ENCODE assay signal across 23 cellular contexts in the genomic region with DNA sequence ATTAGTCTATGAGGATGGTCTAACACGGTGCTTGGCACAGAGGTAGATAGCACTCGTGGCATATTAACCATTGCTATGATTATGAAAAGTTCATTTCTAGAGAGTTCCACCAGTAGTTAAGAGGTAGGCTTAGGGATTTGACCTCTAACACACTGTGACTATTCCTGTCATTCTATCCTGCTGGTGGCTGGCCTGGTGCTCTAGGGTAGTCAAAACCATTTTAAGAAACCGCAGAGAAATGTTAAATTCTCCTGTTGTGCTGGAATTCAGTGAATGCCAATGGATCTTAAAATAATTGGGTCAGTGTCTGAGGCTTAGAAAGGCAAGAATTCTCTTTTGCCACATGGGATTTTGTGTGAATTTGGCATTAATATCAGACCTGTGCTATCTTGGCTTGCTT. TPM values are rescaled to one million over a fixed set of nuclear protein-coding genes. Genes with fewer than 3 reads are reported as not detected.
A peak's percentile ranks its signal among the peaks of the same experiment; 100 is the strongest.
DNase-seq lines count a peak whose midpoint lies in the region; ATAC-seq and TF ChIP-seq lines count a peak whose summit lies in the region.
"Had no signal": no experiment of that assay in that cellular context is flagged by ENCODE, and none has a peak within 500 bp of the region (broad histone marks: within the 10 kb centered on the region; RNA-seq: fewer than 3 reads in every experiment).

No MANE protein-coding gene starts in this region.

- peaks cover 63% of the 10 kb centered on the region for H3K4me1 Mint-ChIP-seq in activated naive CD4-positive, alpha-beta T cell treated with anti-CD3 and anti-CD28 coated beads for 36 hours (ENCODE audit: low read depth)
- peaks cover 44% of the 10 kb centered on the region for H3K4me1 Mint-ChIP-seq in activated naive CD8-positive, alpha-beta T cell treated with anti-CD3 and anti-CD28 coated beads, Interleukin-2, amount 10 ng/mL, durations not matched to agents 7 days and 5 days

- peak overlapping the region; percentile 52 for H3K4me2 ChIP-seq in Loucy (ENCODE audit: low read depth, low read length, poor library complexity, severe bottlenecking)
- H3K4me2 ChIP-seq: SK-N-SH had no signal

- no peak overlapping the region for H3K27ac ChIP-seq in Peyer's patch
- H3K27ac ChIP-seq: neutrophil had no signal

- POLR2A ChIA-PET in activated naive CD8-positive, alpha-beta T cell treated with anti-CD3 and anti-CD28 coated beads, Interleukin-2, amount 10 ng/mL, durations not matched to agents 7 days and 5 days (lab: Charles Lee), result interaction anchor here (0.8 to 1.6 kb wide), 2 partner anchors 50 to 295 kb away, joined by 3 to 4 read pairs; partner anchors contain the start of gene RBMX

- TF ChIP-seq POLR2A in Peyer's patch (IDR thresholded peaks at IDR 0.05), result no peak

- peaks cover 3% of the 10 kb centered on the region; the same call in 1 of the 2 replicates for H3F3A ChIP-seq in Loucy (ENCODE audit: low read depth)

- H3K9ac ChIP-seq in Loucy (ENCODE audit: low read depth, low read length, poor library complexity, severe bottlenecking), result no peak overlapping the region
- H3K9ac ChIP-seq: SK-N-SH had no signal

- TF ChIP-seq CTCF in Loucy (conservative IDR thresholded peaks at IDR 0.05; ENCODE audit: low read length) (no peak), Peyer's patch (IDR thresholded peaks at IDR 0.05) (no peak)

- intact Hi-C loops in activated naive CD4-positive, alpha-beta T cell treated with anti-CD3 and anti-CD28 coated beads for 36 hours (cut with micrococcal nuclease), result loop anchor here (1.0 to 5.0 kb wide), 5 partner anchors 9 to 191 kb away; partner anchors contain the start of gene HTATSF1

- no peak for DNase-seq in activated naive CD4-positive, alpha-beta T cell treated with anti-CD3 and anti-CD28 coated beads for 36 hours
- DNase-seq in activated naive CD4-positive, alpha-beta T cell treated with anti-CD3 and anti-CD28 coated beads, Interleukin-2, amount 50 U/mL, for 16 hours, result no peak
- no peak for DNase-seq in activated naive CD8-positive, alpha-beta T cell treated with anti-CD3 and anti-CD28 coated beads, Interleukin-2, amount 10 ng/mL, durations not matched to agents 7 days and 5 days
- peak; percentile 2 for DNase-seq in pons (ENCODE audit: low spot score)
- DNase-seq in Peyer's patch, result no peak
- DNase-seq in medulla oblongata (ENCODE audit: extremely low spot score), result no peak
- DNase-seq: activated CD4-positive, alpha-beta T cell treated with anti-CD3 and anti-CD28 coated beads, Interleukin-2, amount 50 U/mL, for 48 hours; activated gamma-delta T cell; EL; endodermal cell; NCI-H187 treated with DMSO at 0.1 percent for 48 hours; NCI-H226; SK-N-SH; stimulated activated CD4-positive, alpha-beta T cell treated with anti-CD3 and anti-CD28 coated beads, Interleukin-12 subunit alpha, Interleukin-12 subunit beta, amount 100 ng/mL, for 4 hours had no signal

- H2AFZ ChIP-seq in Loucy (ENCODE audit: low read length), result peak overlapping the region; percentile 51

- H3K27me3 ChIP-seq in Loucy (ENCODE audit: insufficient read depth, low read length, poor library complexity, severe bottlenecking), result no peaks in the 10 kb centered on the region
- no peaks in the 10 kb centered on the region for H3K27me3 ChIP-seq in Peyer's patch
- H3K27me3 ChIP-seq: neutrophil had no signal

- H3K9me3 ChIP-seq in Loucy (ENCODE audit: insufficient read depth, low read depth, low read length), result no peaks in the 10 kb centered on the region
- no peaks in the 10 kb centered on the region for H3K9me3 ChIP-seq in Peyer's patch
- H3K9me3 ChIP-seq: neutrophil, SK-N-SH had no signal

- CTCF ChIA-PET in activated naive CD4-positive, alpha-beta T cell treated with anti-CD3 and anti-CD28 coated beads for 36 hours (lab: Charles Lee), result interaction anchor here (0.9 to 2.0 kb wide), 4 partner anchors 8 to 47 kb away, joined by 3 to 7 read pairs (median 4); no protein-coding TSS in a partner anchor

- peak overlapping the region; percentile 45 for H3K4me3 Mint-ChIP-seq in activated naive CD4-positive, alpha-beta T cell treated with anti-CD3 and anti-CD28 coated beads for 36 hours
- no peak overlapping the region for H3K4me3 Mint-ChIP-seq in activated naive CD8-positive, alpha-beta T cell treated with anti-CD3 and anti-CD28 coated beads, Interleukin-2, amount 10 ng/mL, durations not matched to agents 7 days and 5 days
- H3K4me3 Mint-ChIP-seq: endodermal cell had no signal

- H4K20me1 ChIP-seq in Loucy (ENCODE audit: insufficient read depth, low read length, poor library complexity, severe bottlenecking), result no peaks in the 10 kb centered on the region

- H3K9me3 Mint-ChIP-seq in activated naive CD4-positive, alpha-beta T cell treated with anti-CD3 and anti-CD28 coated beads for 36 hours, result no peaks in the 10 kb centered on the region
- H3K9me3 Mint-ChIP-seq in activated naive CD8-positive, alpha-beta T cell treated with anti-CD3 and anti-CD28 coated beads, Interleukin-2, amount 10 ng/mL, durations not matched to agents 7 days and 5 days, result no peaks in the 10 kb centered on the region

- H3K36me3 ChIP-seq in Loucy (ENCODE audit: insufficient read depth, low read length) (no peaks in the 10 kb centered on the region), Peyer's patch (no peaks in the 10 kb centered on the region)
- H3K36me3 ChIP-seq: neutrophil had no signal

- H3K27ac Mint-ChIP-seq in activated naive CD4-positive, alpha-beta T cell treated with anti-CD3 and anti-CD28 coated beads for 36 hours, result peak overlapping the region; percentile 86
- peak overlapping the region; percentile 95 for H3K27ac Mint-ChIP-seq in activated naive CD8-positive, alpha-beta T cell treated with anti-CD3 and anti-CD28 coated beads, Interleukin-2, amount 10 ng/mL, durations not matched to agents 7 days and 5 days
- H3K27ac Mint-ChIP-seq: endodermal cell had no signal

- H3K4me3 ChIP-seq in Loucy (ENCODE audit: low read length, poor library complexity, severe bottlenecking), result peak overlapping the region; percentile 46
- H3K4me3 ChIP-seq in Peyer's patch, result no peak overlapping the region

- no peaks in the 10 kb centered on the region for H3K79me2 ChIP-seq in Loucy (ENCODE audit: insufficient read depth, low read length)

- no peaks in the 10 kb centered on the region for H3K9me2 ChIP-seq in Loucy (replicated peaks; ENCODE audit: low read depth, low read length)
- H3K9me2 ChIP-seq: SK-N-SH had no signal

- H3K27me3 Mint-ChIP-seq in activated naive CD4-positive, alpha-beta T cell treated with anti-CD3 and anti-CD28 coated beads for 36 hours (ENCODE audit: low read depth), result no peaks in the 10 kb centered on the region
- no peaks in the 10 kb centered on the region for H3K27me3 Mint-ChIP-seq in activated naive CD8-positive, alpha-beta T cell treated with anti-CD3 and anti-CD28 coated beads, Interleukin-2, amount 10 ng/mL, durations not matched to agents 7 days and 5 days

- peaks cover 37% of the 10 kb centered on the region for H3K4me1 ChIP-seq in Loucy (ENCODE audit: insufficient read depth, low read length, poor library complexity, severe bottlenecking)
- no peaks in the 10 kb centered on the region for H3K4me1 ChIP-seq in Peyer's patch

- no peaks in the 10 kb centered on the region for H3K36me3 Mint-ChIP-seq in activated naive CD4-positive, alpha-beta T cell treated with anti-CD3 and anti-CD28 coated beads for 36 hours (ENCODE audit: low read depth)
- no peaks in the 10 kb centered on the region for H3K36me3 Mint-ChIP-seq in activated naive CD8-positive, alpha-beta T cell treated with anti-CD3 and anti-CD28 coated beads, Interleukin-2, amount 10 ng/mL, durations not matched to agents 7 days and 5 days

- no peak for ATAC-seq in activated naive CD8-positive, alpha-beta T cell treated with anti-CD3 and anti-CD28 coated beads, Interleukin-2, amount 10 ng/mL, durations not matched to agents 7 days and 5 days (ENCODE audit: low read depth)
- no peak for ATAC-seq in HG02970 (IDR thresholded peaks at IDR 0.05; ENCODE audit: low FRiP score, unreplicated experiment)
- ATAC-seq: left lobe of liver had no signal

RNA-seq across cellular contexts. Expression of gene VGLL1, which starts 53.9 kb away (rescaled TPM):
- not detected for total RNA-seq in activated naive CD4-positive, alpha-beta T cell treated with anti-CD3 and anti-CD28 coated beads for 36 hours
- under 1 TPM in 1 of 2 experiments, not detected in 1; 0.77 TPM for total RNA-seq in activated naive CD8-positive, alpha-beta T cell treated with anti-CD3 and anti-CD28 coated beads, Interleukin-2, amount 10 ng/mL, durations not matched to agents 7 days and 5 days
- not detected for total RNA-seq in Peyer's patch
- total RNA-seq: endodermal cell, glomerular endothelial cell, H4, left lobe of liver, mononuclear cell, renal cortical epithelial cell, RPMI7951 had no signal
